ENCODE assay signal across 21 cellular contexts in genomic region chr22:39937881-39938280, GRCh38. TPM values are rescaled to one million over a fixed set of nuclear protein-coding genes. Genes with fewer than 3 reads are reported as not detected.
DNase-seq lines count a peak whose midpoint lies in the region; ATAC-seq and TF ChIP-seq lines count a peak whose summit lies in the region.
"Had no signal": no experiment of that assay in that cellular context is flagged by ENCODE, and none has a peak within 500 bp of the region (broad histone marks: within the 10 kb centered on the region; RNA-seq: fewer than 3 reads in every experiment).

No MANE protein-coding gene starts in this region.

- peak overlapping the region; percentile 74 for H3K27ac Mint-ChIP-seq in activated CD4-positive, alpha-beta T cell treated with anti-CD3 and anti-CD28 coated beads, Interleukin-2, amount 10 ng/mL, durations not matched to agents 7 days and 5 days
- H3K27ac Mint-ChIP-seq in IgD-negative memory B cell = peak overlapping the region in 2 of 3 donors; percentile 6 to 77
- peak overlapping the region; percentile 63 to 98 for H3K27ac Mint-ChIP-seq in activated naive CD4-positive, alpha-beta T cell treated with anti-CD3 and anti-CD28 coated beads, Interleukin-2, amount 50 U/mL, for 72 hours
- H3K27ac Mint-ChIP-seq in naive thymus-derived CD8-positive, alpha-beta T cell = peak overlapping the region in 6 of 10 donors; percentile 95 to 99 (median 98)
- H3K27ac Mint-ChIP-seq: mesothelial cell of epicardium, WTC11 had no signal

- H3K4me1 Mint-ChIP-seq in activated CD4-positive, alpha-beta T cell treated with anti-CD3 and anti-CD28 coated beads, Interleukin-2, amount 10 ng/mL, durations not matched to agents 7 days and 5 days = peaks cover 97% of the 10 kb centered on the region
- H3K4me1 Mint-ChIP-seq in IgD-negative memory B cell = peaks cover 35 to 39% (median 39%) of the 10 kb centered on the region in 3 donors
- H3K4me1 Mint-ChIP-seq in naive thymus-derived CD8-positive, alpha-beta T cell = peaks cover 50 to 97% (median 94%) of the 10 kb centered on the region in 4 donors

- no peak for DNase-seq in activated CD4-positive, alpha-beta T cell treated with anti-CD3 and anti-CD28 coated beads, Interleukin-2, amount 10 ng/mL, durations not matched to agents 7 days and 5 days
- DNase-seq in activated CD4-positive, alpha-beta T cell treated with anti-CD3 and anti-CD28 coated beads, Interleukin-2, amount 50 U/mL, for 4 hours = no peak
- DNase-seq in activated naive CD4-positive, alpha-beta T cell treated with anti-CD3 and anti-CD28 coated beads, Interleukin-2, amount 50 U/mL, for 72 hours (ENCODE audit: low spot score in 2 of 2) = no peak
- peak in 8 of 10 donors; percentile 48 to 81 (median 66) for DNase-seq in naive thymus-derived CD8-positive, alpha-beta T cell
- DNase-seq in GM13976 (ENCODE audit: low spot score) = no peak
- DNase-seq in midbrain (lab: John Stamatoyannopoulos, UW) = no peak
- DNase-seq in NCI-H69 (lab: John Stamatoyannopoulos, UW) = no peak
- DNase-seq: BE2C, EL, left ventricle myocardium inferior, NCI-H1092 treated with DMSO at 0.1 percent for 48 hours, NCI-H2081, NCI-H446 treated with DMSO at 0.1 percent for 48 hours had no signal

- TF ChIP-seq CTCF in GM13976 (IDR thresholded peaks at IDR 0.05; ENCODE audit: borderline replicate concordance, control extremely low read depth, extremely low read depth, insufficient read depth, missing control alignments) = no peak

- ATAC-seq in activated naive CD4-positive, alpha-beta T cell treated with anti-CD3 and anti-CD28 coated beads, Interleukin-2, amount 50 U/mL, for 72 hours = no peak
- peak; percentile 34 to 78 for ATAC-seq in naive thymus-derived CD8-positive, alpha-beta T cell
- ATAC-seq: WTC11 had no signal

- H3K36me3 Mint-ChIP-seq in activated CD4-positive, alpha-beta T cell treated with anti-CD3 and anti-CD28 coated beads, Interleukin-2, amount 10 ng/mL, durations not matched to agents 7 days and 5 days (ENCODE audit: low read depth) = peaks cover 65% of the 10 kb centered on the region
- H3K36me3 Mint-ChIP-seq in IgD-negative memory B cell = no peaks in the 10 kb centered on the region
- H3K36me3 Mint-ChIP-seq in activated naive CD4-positive, alpha-beta T cell treated with anti-CD3 and anti-CD28 coated beads, Interleukin-2, amount 50 U/mL, for 72 hours = peaks cover 5 to 11% of the 10 kb centered on the region in 2 donors
- peaks cover 0 to 58% (median 7%) of the 10 kb centered on the region in 3 donors for H3K36me3 Mint-ChIP-seq in naive thymus-derived CD8-positive, alpha-beta T cell
- H3K36me3 Mint-ChIP-seq: brain, mesothelial cell of epicardium, WTC11 had no signal

- no peaks in the 10 kb centered on the region for H3K27me3 Mint-ChIP-seq in activated CD4-positive, alpha-beta T cell treated with anti-CD3 and anti-CD28 coated beads, Interleukin-2, amount 10 ng/mL, durations not matched to agents 7 days and 5 days
- no peaks in the 10 kb centered on the region for H3K27me3 Mint-ChIP-seq in IgD-negative memory B cell
- no peaks in the 10 kb centered on the region for H3K27me3 Mint-ChIP-seq in naive thymus-derived CD8-positive, alpha-beta T cell

- H3K4me3 Mint-ChIP-seq in activated CD4-positive, alpha-beta T cell treated with anti-CD3 and anti-CD28 coated beads, Interleukin-2, amount 10 ng/mL, durations not matched to agents 7 days and 5 days = peak overlapping the region; percentile 21
- no peak overlapping the region for H3K4me3 Mint-ChIP-seq in IgD-negative memory B cell
- H3K4me3 Mint-ChIP-seq in naive thymus-derived CD8-positive, alpha-beta T cell = peak overlapping the region in 9 of 10 donors; percentile 68 to 94 (median 88)
- H3K4me3 Mint-ChIP-seq: brain, mesothelial cell of epicardium, WTC11 had no signal

- POLR2A ChIA-PET in activated CD4-positive, alpha-beta T cell treated with anti-CD3 and anti-CD28 coated beads, Interleukin-2, amount 10 ng/mL, durations not matched to agents 7 days and 5 days (lab: Charles Lee) = no interaction called here
- POLR2A ChIA-PET in naive thymus-derived CD8-positive, alpha-beta T cell (lab: Charles Lee) = interaction anchor here (0.9 to 4.5 kb wide), 13 partner anchors 12 to 106 kb away, joined by 3 to 109 read pairs (median 12); partner anchors contain the start of gene GRAP2

- no peaks in the 10 kb centered on the region for H3K9me3 Mint-ChIP-seq in activated CD4-positive, alpha-beta T cell treated with anti-CD3 and anti-CD28 coated beads, Interleukin-2, amount 10 ng/mL, durations not matched to agents 7 days and 5 days
- H3K9me3 Mint-ChIP-seq in IgD-negative memory B cell = no peaks in the 10 kb centered on the region
- H3K9me3 Mint-ChIP-seq in activated naive CD4-positive, alpha-beta T cell treated with anti-CD3 and anti-CD28 coated beads, Interleukin-2, amount 50 U/mL, for 72 hours = no peaks in the 10 kb centered on the region
- H3K9me3 Mint-ChIP-seq in naive thymus-derived CD8-positive, alpha-beta T cell = no peaks in the 10 kb centered on the region
- H3K9me3 Mint-ChIP-seq: brain, mesothelial cell of epicardium, WTC11 had no signal

- in situ Hi-C loops in GM13976 (cut with MboI; ENCODE audit: low sequenced_read_pairs, unreplicated experiment) = no loop called here

- CTCF ChIA-PET in activated CD4-positive, alpha-beta T cell treated with anti-CD3 and anti-CD28 coated beads, Interleukin-2, amount 10 ng/mL, durations not matched to agents 7 days and 5 days (lab: Charles Lee) = no interaction called here

RNA-seq across cellular contexts. Expression of gene TMA7B, which starts 22.3 kb away (rescaled TPM):
- 1 to 10 TPM; 4.7 to 5.4 TPM for total RNA-seq in activated CD4-positive, alpha-beta T cell treated with anti-CD3 and anti-CD28 coated beads, Interleukin-2, amount 10 ng/mL, durations not matched to agents 7 days and 5 days
- 0.78 TPM for polyA plus RNA-seq in IgD-negative memory B cell
- 1 to 10 TPM; 2.4 to 2.5 TPM for total RNA-seq in activated naive CD4-positive, alpha-beta T cell treated with anti-CD3 and anti-CD28 coated beads, Interleukin-2, amount 50 U/mL, for 72 hours
- 10 to 100 TPM; 11.8 to 14.2 TPM for total RNA-seq in naive thymus-derived CD8-positive, alpha-beta T cell
- polyA plus RNA-seq in naive thymus-derived CD8-positive, alpha-beta T cell = 1 to 10 TPM; 1.5 to 3.5 (median 2.8) TPM
- total RNA-seq: left ventricle myocardium inferior, LHCN-M2, mesothelial cell of epicardium, prostate gland, SJSA1, WTC11 had no signal

RNA-seq across cellular contexts. Expression of gene GRAP2, which starts 37.0 kb away (rescaled TPM):
- 100 to 1,000 TPM; 137 to 138 TPM for total RNA-seq in activated CD4-positive, alpha-beta T cell treated with anti-CD3 and anti-CD28 coated beads, Interleukin-2, amount 10 ng/mL, durations not matched to agents 7 days and 5 days
- 11.8 TPM for polyA plus RNA-seq in IgD-negative memory B cell
- 10 to 100 TPM; 42.4 to 54.6 TPM for total RNA-seq in activated naive CD4-positive, alpha-beta T cell treated with anti-CD3 and anti-CD28 coated beads, Interleukin-2, amount 50 U/mL, for 72 hours
- 100 to 1,000 TPM; 202 TPM for total RNA-seq in naive thymus-derived CD8-positive, alpha-beta T cell
- polyA plus RNA-seq in naive thymus-derived CD8-positive, alpha-beta T cell = 100 to 1,000 TPM in 2 of 3 donors, 10 to 100 TPM in 1; 88.3 to 176 (median 133) TPM
- total RNA-seq: LHCN-M2, mesothelial cell of epicardium had no signal

RNA-seq across cellular contexts. Expression of gene ENTHD1, which starts 44.3 kb away (rescaled TPM):
- under 1 TPM; 0.07 to 0.21 TPM for total RNA-seq in activated CD4-positive, alpha-beta T cell treated with anti-CD3 and anti-CD28 coated beads, Interleukin-2, amount 10 ng/mL, durations not matched to agents 7 days and 5 days
- polyA plus RNA-seq in IgD-negative memory B cell = 0.23 TPM
- 1 to 10 TPM in 1 of 2 donors, under 1 TPM in 1; 0.31 to 1.5 TPM for total RNA-seq in activated naive CD4-positive, alpha-beta T cell treated with anti-CD3 and anti-CD28 coated beads, Interleukin-2, amount 50 U/mL, for 72 hours
- total RNA-seq in naive thymus-derived CD8-positive, alpha-beta T cell = under 1 TPM; 0.26 to 0.36 TPM
- under 1 TPM; 0.20 to 0.41 (median 0.38) TPM for polyA plus RNA-seq in naive thymus-derived CD8-positive, alpha-beta T cell
- total RNA-seq: left ventricle myocardium inferior, LHCN-M2, mesothelial cell of epicardium, SJSA1, ureter, WTC11 had no signal

RNA-seq across cellular contexts. Expression of gene FAM83F, which starts 56.9 kb away (rescaled TPM):
- total RNA-seq in activated CD4-positive, alpha-beta T cell treated with anti-CD3 and anti-CD28 coated beads, Interleukin-2, amount 10 ng/mL, durations not matched to agents 7 days and 5 days = under 1 TPM; 0.04 to 0.05 TPM
- not detected for polyA plus RNA-seq in IgD-negative memory B cell
- 1 to 10 TPM; 1.1 TPM for total RNA-seq in activated naive CD4-positive, alpha-beta T cell treated with anti-CD3 and anti-CD28 coated beads, Interleukin-2, amount 50 U/mL, for 72 hours
- 1 to 10 TPM in 1 of 2 experiments, under 1 TPM in 1; 0.41 to 1.2 TPM for total RNA-seq in naive thymus-derived CD8-positive, alpha-beta T cell
- under 1 TPM in 2 of 3 donors, not detected in 1; 0.01 to 0.02 TPM for polyA plus RNA-seq in naive thymus-derived CD8-positive, alpha-beta T cell
- total RNA-seq: LHCN-M2, SJSA1 had no signal

Comparison
In these comparisons a context has a peak if more than half of its experiments do, and no peak if none do; other contexts are left out.
1. DNase-seq: peak in naive thymus-derived CD8-positive, alpha-beta T cell (8 of 10); none in activated CD4-positive, alpha-beta T cell treated with anti-CD3 and anti-CD28 coated beads, Interleukin-2, amount 10 ng/mL, durations not matched to agents 7 days and 5 days (single experiment), activated CD4-positive, alpha-beta T cell treated with anti-CD3 and anti-CD28 coated beads, Interleukin-2, amount 50 U/mL, for 4 hours (0 of 2), activated naive CD4-positive, alpha-beta T cell treated with anti-CD3 and anti-CD28 coated beads, Interleukin-2, amount 50 U/mL, for 72 hours (0 of 2), GM13976 (single experiment), midbrain (single experiment) and NCI-H69 (single experiment).
2. H3K27ac Mint-ChIP-seq: peak in every context shown above with its lines; median percentile 98 in naive thymus-derived CD8-positive, alpha-beta T cell; 80 in activated naive CD4-positive, alpha-beta T cell treated with anti-CD3 and anti-CD28 coated beads, Interleukin-2, amount 50 U/mL, for 72 hours; 74 in activated CD4-positive, alpha-beta T cell treated with anti-CD3 and anti-CD28 coated beads, Interleukin-2, amount 10 ng/mL, durations not matched to agents 7 days and 5 days; 42 in IgD-negative memory B cell.
3. H3K4me3 Mint-ChIP-seq: peak in activated CD4-positive, alpha-beta T cell treated with anti-CD3 and anti-CD28 coated beads, Interleukin-2, amount 10 ng/mL, durations not matched to agents 7 days and 5 days (single experiment) and naive thymus-derived CD8-positive, alpha-beta T cell (9 of 10); none in IgD-negative memory B cell (0 of 4).
4. ATAC-seq: peak in naive thymus-derived CD8-positive, alpha-beta T cell (2 of 2); none in activated naive CD4-positive, alpha-beta T cell treated with anti-CD3 and anti-CD28 coated beads, Interleukin-2, amount 50 U/mL, for 72 hours (0 of 2).